ENCODE assay signal across 8 cellular contexts in the genomic region with DNA sequence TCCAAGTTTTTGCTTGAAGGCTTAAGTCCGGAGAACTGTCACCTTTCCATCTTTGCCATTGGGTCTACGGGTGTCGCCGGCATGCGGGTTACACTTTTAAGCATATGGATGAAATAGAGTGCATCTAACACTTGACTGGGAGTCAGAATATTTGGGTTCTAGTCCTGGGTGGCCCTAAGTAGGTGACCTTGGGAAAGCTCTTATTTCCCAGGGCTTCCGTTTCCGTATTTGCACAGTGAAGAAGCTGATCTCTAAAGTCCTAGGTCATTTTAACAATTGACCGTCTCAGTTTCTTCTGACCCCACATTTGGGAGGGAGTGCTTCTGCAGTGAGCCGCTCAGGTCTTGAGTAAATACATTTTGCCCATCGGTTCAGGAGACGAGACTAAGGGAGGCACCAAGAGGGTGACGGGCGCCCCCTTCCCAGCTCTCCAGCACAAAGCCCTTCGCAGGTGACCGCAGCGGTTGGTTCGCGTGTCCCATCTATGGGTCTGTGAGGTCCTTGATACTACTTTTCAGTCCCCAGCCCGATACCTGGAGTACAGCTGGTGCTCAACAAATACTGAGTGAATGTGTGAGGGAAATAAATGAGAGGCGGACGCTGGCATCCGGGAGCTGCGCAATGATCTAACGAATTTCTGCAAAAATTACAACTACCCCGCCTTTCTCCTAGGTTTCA. TPM values are rescaled to one million over a fixed set of nuclear protein-coding genes. Genes with fewer than 3 reads are reported as not detected.
DNase-seq lines count a peak whose midpoint lies in the region; ATAC-seq and TF ChIP-seq lines count a peak whose summit lies in the region.

No MANE protein-coding gene starts in this region.

- intact Hi-C loops in esophagus squamous epithelium (cut with DNase I): no loop called here

- H3K4me3 ChIP-seq in esophagus squamous epithelium: peak overlapping the region; percentile 67 to 94 (median 77)

- no peaks in the 10 kb centered on the region for H3K9me3 ChIP-seq in esophagus squamous epithelium

- peak overlapping the region; percentile 84 to 96 (median 90) for H3K27ac ChIP-seq in esophagus squamous epithelium
- H3K27ac ChIP-seq in substantia nigra (ENCODE audit: low read depth, low read length, poor library complexity, severe bottlenecking): peak overlapping the region; percentile 92

- DNase-seq in ACHN (peak; percentile 39), GM13977 (ENCODE audit: low spot score) (peak; percentile 74), NCI-H526 (lab: John Stamatoyannopoulos, UW) (peak; percentile 74 to 88), activated T-cell treated with anti-CD3 and anti-CD28 coated beads for 4 hours (peak; percentile 17), esophagus squamous epithelium (lab: John Stamatoyannopoulos, UW) (no peak), naive B cell (no peak), substantia nigra (lab: John Stamatoyannopoulos, UW) (peak in 44 of 49 donors; percentile 19 to 75 (median 52))

- TF ChIP-seq CTCF in GM13977 (IDR thresholded peaks at IDR 0.05; ENCODE audit: extremely low read depth, insufficient read depth, missing control alignments) (peak; percentile 44), esophagus squamous epithelium (IDR thresholded peaks at IDR 0.05) (no peak)

- peaks cover 18 to 33% (median 22%) of the 10 kb centered on the region in 3 donors for H3K4me1 Mint-ChIP-seq in naive B cell

- H3K9me3 Mint-ChIP-seq in naive B cell: no peaks in the 10 kb centered on the region

- peak; percentile 20 for ATAC-seq in HG03039 (IDR thresholded peaks at IDR 0.05; ENCODE audit: unreplicated experiment)
- ATAC-seq in naive B cell (ENCODE audit: low read depth in 2 of 2): peak in 1 of 2 donors; percentile 27

- WGBS in esophagus squamous epithelium, 2 donors: 8 to 11% methylated on average over 15 to 18 of the region's 25 CpGs

- no peak for TF ChIP-seq POLR2A in esophagus squamous epithelium (IDR thresholded peaks at IDR 0.05)

- H3K4me3 Mint-ChIP-seq in naive B cell: peak overlapping the region; percentile 85 to 99 (median 98)

- peak overlapping the region; percentile 53 to 94 (median 84) for H3K27ac Mint-ChIP-seq in naive B cell

- no peaks in the 10 kb centered on the region for H3K36me3 Mint-ChIP-seq in naive B cell

- in situ Hi-C loops in ACHN (cut with HindIII; ENCODE audit: low pct_ligation_motif_present, low pct_unique_long_range_greater_than_20kb, low sequenced_read_pairs): no loop called here
- in situ Hi-C loops in GM13977 (cut with MboI; ENCODE audit: low pct_unique_long_range_greater_than_20kb, low sequenced_read_pairs, unreplicated experiment): no loop called here

- peaks cover 6 to 25% (median 13%) of the 10 kb centered on the region in 3 donors for H3K4me1 ChIP-seq in esophagus squamous epithelium

- no peaks in the 10 kb centered on the region for H3K36me3 ChIP-seq in esophagus squamous epithelium

- no peaks in the 10 kb centered on the region for H3K27me3 ChIP-seq in esophagus squamous epithelium

- H3K27me3 Mint-ChIP-seq in naive B cell: no peaks in the 10 kb centered on the region

RNA-seq across cellular contexts. Expression of a gene that starts 0.6 kb away (rescaled TPM):
- 1 to 10 TPM; 7.0 to 8.2 (median 7.5) TPM for total RNA-seq in esophagus squamous epithelium
- polyA plus RNA-seq in naive B cell (ENCODE audit: low read depth in 6 of 6): 1 to 10 TPM in 5 of 6 donors, under 1 TPM in 1; 0.68 to 4.2 (median 1.7) TPM

RNA-seq across cellular contexts. Expression of a gene that starts 34.0 kb away (rescaled TPM):
- 10 to 100 TPM; 38.9 to 69.3 (median 62.5) TPM for total RNA-seq in esophagus squamous epithelium
- polyA plus RNA-seq in naive B cell (ENCODE audit: low read depth in 6 of 6): 100 to 1,000 TPM; 290 to 425 (median 336) TPM

Comparison
In these comparisons a context has a peak if more than half of its experiments do, and no peak if none do; other contexts are left out.
1. DNase-seq: peak in ACHN (single experiment), GM13977 (single experiment), NCI-H526 (2 of 2), activated T-cell treated with anti-CD3 and anti-CD28 coated beads for 4 hours (single experiment) and substantia nigra (44 of 49); none in esophagus squamous epithelium (single experiment) and naive B cell (single experiment).